ENCODE assay signal across 1 cellular context in genomic region chr16:57102888-57103879, GRCh38.
TF ChIP-seq lines count a peak whose summit lies in the region.

No MANE protein-coding gene starts in this region.

TF ChIP-seq in H1, 55 proteins besides CTCF, POLR2A, EP300 and RAD21:
- TF ChIP-seq KDM4A (IDR thresholded peaks at IDR 0.05; ENCODE audit: low read depth, low read length, severe bottlenecking) (no peak), SRF (IDR thresholded peaks at IDR 0.05; ENCODE audit: low read depth, low read length) (no peak), YY1 (IDR thresholded peaks at IDR 0.05; ENCODE audit: low read depth, low read length) (no peak), TEAD4 (IDR thresholded peaks at IDR 0.05; ENCODE audit: low read depth, low read length) (no peak), CHD7 (IDR thresholded peaks at IDR 0.05; ENCODE audit: insufficient replicate concordance, low read length) (no peak)
